9 cellular contexts compared by ENCODE assay signal in the genomic region with DNA sequence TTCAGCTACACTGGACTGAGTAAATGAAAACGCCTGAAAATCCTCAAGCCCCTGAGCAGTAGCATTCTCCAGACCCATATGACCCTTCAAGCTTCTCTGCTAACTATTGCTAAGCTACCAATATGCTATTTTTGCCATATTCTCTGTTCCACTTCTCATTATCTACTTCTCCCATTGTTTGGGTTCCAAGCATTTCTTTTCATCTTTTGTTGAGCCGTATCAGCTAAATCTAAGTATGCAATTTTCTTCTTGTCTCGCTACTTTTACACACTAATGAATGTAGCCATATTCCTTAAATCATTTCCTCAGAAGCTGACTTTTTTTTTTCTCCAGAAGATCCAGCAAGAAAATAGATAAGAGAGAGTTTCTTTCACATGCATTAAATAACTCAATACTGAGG.
"Had no signal": no experiment of that assay in that cellular context is flagged by ENCODE, and none has a peak within 500 bp of the region (broad histone marks: within the 10 kb centered on the region; RNA-seq: fewer than 3 reads in every experiment).

No MANE protein-coding gene starts in this region.

- H3K27me3 Mint-ChIP-seq: IgD-negative memory B cell had no signal

- H3K4me3 ChIP-seq: K562 had no signal

- H3K36me3 Mint-ChIP-seq: IgD-negative memory B cell had no signal

- DNase-seq: IMR-90, KBM-7, KG1 had no signal

- H3K4me3 Mint-ChIP-seq: IgD-negative memory B cell had no signal

- H3K27ac Mint-ChIP-seq: IgD-negative memory B cell had no signal

- H3K4me1 Mint-ChIP-seq: IgD-negative memory B cell had no signal

- H3K4me2 ChIP-seq: KMS-11 had no signal

- H3K9ac ChIP-seq: KMS-11 had no signal

- ATAC-seq: HepG2, K562 had no signal

- FAIRE-seq: HepG2, HTR-8/SVneo, K562 had no signal

- H3K27ac ChIP-seq: HL-60, KMS-11 had no signal
